ENCODE assay signal across 1 cellular context in genomic region chr20:38881806-38882440, GRCh38.
TF ChIP-seq lines count a peak whose summit lies in the region.

No MANE protein-coding gene starts in this region.

TF ChIP-seq in WTC11, 78 proteins besides CTCF, POLR2A, EP300 and RAD21 (continued from another document):
- TF ChIP-seq, protein P1, sequence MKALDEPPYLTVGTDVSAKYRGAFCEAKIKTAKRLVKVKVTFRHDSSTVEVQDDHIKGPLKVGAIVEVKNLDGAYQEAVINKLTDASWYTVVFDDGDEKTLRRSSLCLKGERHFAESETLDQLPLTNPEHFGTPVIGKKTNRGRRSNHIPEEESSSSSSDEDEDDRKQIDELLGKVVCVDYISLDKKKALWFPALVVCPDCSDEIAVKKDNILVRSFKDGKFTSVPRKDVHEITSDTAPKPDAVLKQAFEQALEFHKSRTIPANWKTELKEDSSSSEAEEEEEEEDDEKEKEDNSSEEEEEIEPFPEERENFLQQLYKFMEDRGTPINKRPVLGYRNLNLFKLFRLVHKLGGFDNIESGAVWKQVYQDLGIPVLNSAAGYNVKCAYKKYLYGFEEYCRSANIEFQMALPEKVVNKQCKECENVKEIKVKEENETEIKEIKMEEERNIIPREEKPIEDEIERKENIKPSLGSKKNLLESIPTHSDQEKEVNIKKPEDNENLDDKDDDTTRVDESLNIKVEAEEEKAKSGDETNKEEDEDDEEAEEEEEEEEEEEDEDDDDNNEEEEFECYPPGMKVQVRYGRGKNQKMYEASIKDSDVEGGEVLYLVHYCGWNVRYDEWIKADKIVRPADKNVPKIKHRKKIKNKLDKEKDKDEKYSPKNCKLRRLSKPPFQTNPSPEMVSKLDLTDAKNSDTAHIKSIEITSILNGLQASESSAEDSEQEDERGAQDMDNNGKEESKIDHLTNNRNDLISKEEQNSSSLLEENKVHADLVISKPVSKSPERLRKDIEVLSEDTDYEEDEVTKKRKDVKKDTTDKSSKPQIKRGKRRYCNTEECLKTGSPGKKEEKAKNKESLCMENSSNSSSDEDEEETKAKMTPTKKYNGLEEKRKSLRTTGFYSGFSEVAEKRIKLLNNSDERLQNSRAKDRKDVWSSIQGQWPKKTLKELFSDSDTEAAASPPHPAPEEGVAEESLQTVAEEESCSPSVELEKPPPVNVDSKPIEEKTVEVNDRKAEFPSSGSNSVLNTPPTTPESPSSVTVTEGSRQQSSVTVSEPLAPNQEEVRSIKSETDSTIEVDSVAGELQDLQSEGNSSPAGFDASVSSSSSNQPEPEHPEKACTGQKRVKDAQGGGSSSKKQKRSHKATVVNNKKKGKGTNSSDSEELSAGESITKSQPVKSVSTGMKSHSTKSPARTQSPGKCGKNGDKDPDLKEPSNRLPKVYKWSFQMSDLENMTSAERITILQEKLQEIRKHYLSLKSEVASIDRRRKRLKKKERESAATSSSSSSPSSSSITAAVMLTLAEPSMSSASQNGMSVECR (CRISPR knock-in tag; IDR thresholded peaks at IDR 0.05; ENCODE audit: borderline replicate concordance) = no peak
- TF ChIP-seq GTF2I (CRISPR knock-in tag; conservative IDR thresholded peaks at IDR 0.05) = no peak
- no peak for TF ChIP-seq GRHL2 (CRISPR knock-in tag; IDR thresholded peaks at IDR 0.05; ENCODE audit: insufficient replicate concordance, severe bottlenecking)
- no peak for TF ChIP-seq NR1H2 (CRISPR knock-in tag; IDR thresholded peaks at IDR 0.05)
TF ChIP-seq in WTC11: peak in this region for 0.
